22 cellular contexts compared by ENCODE assay signal in genomic region chr12:106564678-106565329, GRCh38. TPM values are rescaled to one million over a fixed set of nuclear protein-coding genes. Genes with fewer than 3 reads are reported as not detected.
DNase-seq lines count a peak whose midpoint lies in the region; ATAC-seq and TF ChIP-seq lines count a peak whose summit lies in the region.
"Had no signal": no experiment of that assay in that cellular context is flagged by ENCODE, and none has a peak within 500 bp of the region (broad histone marks: within the 10 kb centered on the region; RNA-seq: fewer than 3 reads in every experiment).

No MANE protein-coding gene starts in this region.

- no peaks in the 10 kb centered on the region for H3F3A ChIP-seq in neural progenitor cell (ENCODE audit: low read depth)

- H3K27ac Mint-ChIP-seq in MCF 10A (ENCODE audit: low read depth, unreplicated experiment) (no peak overlapping the region), neural progenitor cell (no peak overlapping the region)
- H3K27ac Mint-ChIP-seq: CD8-positive, alpha-beta T cell had no signal

- H3K4me2 ChIP-seq in mammary epithelial cell (ENCODE audit: insufficient read depth, low read depth, low read length) (peak overlapping the region; percentile 9), neural progenitor cell (no peak overlapping the region), mesenchymal stem cell (ENCODE audit: low read length, poor library complexity, severe bottlenecking) (no peak overlapping the region)

- intact Hi-C loops in mammary epithelial cell (cut with micrococcal nuclease) (no loop called here), MCF 10A (cut with micrococcal nuclease) (no loop called here), upper lobe of right lung (cut with DNase I) (no loop called here)

- H3K18ac ChIP-seq in mesenchymal stem cell (ENCODE audit: low read depth in 1 of 2, low read length in 2 of 2) = no peak overlapping the region

- H2BK12ac ChIP-seq in mesenchymal stem cell (ENCODE audit: low read length in 2 of 2) = no peak overlapping the region

- H2BK5ac ChIP-seq in mesenchymal stem cell (ENCODE audit: low read depth, low read length, poor library complexity, severe bottlenecking) = no peak overlapping the region

- POLR2A ChIA-PET in MCF 10A (lab: Yijun Ruan, JAX) = no interaction called here

- H3K4me3 Mint-ChIP-seq in MCF 10A (ENCODE audit: unreplicated experiment) (no peak overlapping the region), neural progenitor cell (no peak overlapping the region)
- H3K4me3 Mint-ChIP-seq: CD8-positive, alpha-beta T cell had no signal

- no peak overlapping the region for H3K27ac ChIP-seq in mammary epithelial cell (ENCODE audit: insufficient read depth, low read depth, low read length)
- peak overlapping the region; percentile 67 for H3K27ac ChIP-seq in caudate nucleus (ENCODE audit: low read depth, low read length)
- no peak overlapping the region for H3K27ac ChIP-seq in neural progenitor cell
- no peak overlapping the region for H3K27ac ChIP-seq in upper lobe of right lung
- no peak overlapping the region for H3K27ac ChIP-seq in mesenchymal stem cell (ENCODE audit: low read length, poor library complexity, severe bottlenecking)
- H3K27ac ChIP-seq: GM23248 had no signal

- no peaks in the 10 kb centered on the region for H3K79me1 ChIP-seq in mesenchymal stem cell (replicated peaks; ENCODE audit: low read length, poor library complexity, severe bottlenecking)

- DNase-seq in mammary epithelial cell = peak; percentile 25
- no peak for DNase-seq in MCF 10A (ENCODE audit: unreplicated experiment)
- DNase-seq in caudate nucleus (lab: John Stamatoyannopoulos, UW) = peak in 21 of 61 donors; percentile 11 to 74 (median 37)
- DNase-seq in neural progenitor cell (ENCODE audit: low spot score) = no peak
- DNase-seq in upper lobe of right lung = no peak
- no peak for DNase-seq in mesenchymal stem cell
- DNase-seq: 8988T; C1 segment of cervical spinal cord; CD8-positive, alpha-beta T cell; DMS 273 treated with DMSO at 0.1 percent for 48 hours; GM23248; H7; KBM-7; MM.1S; NCI-H2029; NCI-H446; NCI-H524 treated with DMSO at 0.1 percent for 48 hours; NCI-H82; NK-92 treated with Interleukin-12 subunit alpha and Interleukin-12 subunit beta, amount 100 ng/mL, for 24 hours; RPMI8226; SHP77 treated with DMSO at 0.1 percent for 48 hours had no signal

- no peak overlapping the region for H3K4ac ChIP-seq in mesenchymal stem cell (ENCODE audit: low read depth in 1 of 2, low read length in 2 of 2)

- 31% methylated on average over 9 of the region's 9 CpGs for WGBS in mammary epithelial cell (ENCODE audit: low coverage, missing lambda C conversion rate)
- WGBS in mesenchymal stem cell = 75% methylated on average over 9 of the region's 9 CpGs

- H3K4me1 Mint-ChIP-seq in MCF 10A (ENCODE audit: insufficient read depth, unreplicated experiment) (no peaks in the 10 kb centered on the region), neural progenitor cell (peaks cover 6% of the 10 kb centered on the region)

- H4K20me1 ChIP-seq in mammary epithelial cell (ENCODE audit: insufficient read depth, low read length) = no peaks in the 10 kb centered on the region
- H4K20me1 ChIP-seq in neural progenitor cell (ENCODE audit: low read depth) = no peaks in the 10 kb centered on the region

- H3K4me3 ChIP-seq in mammary epithelial cell (replicated peaks in 1 of 3; ENCODE audit: insufficient read depth in 1 of 3, low read depth in 2 of 3, low read length in 3 of 3) (no peak overlapping the region), neural progenitor cell (no peak overlapping the region), upper lobe of right lung (no peak overlapping the region), mesenchymal stem cell (ENCODE audit: insufficient read depth in 1 of 2, low read depth in 1 of 2, low read length in 2 of 2) (no peak overlapping the region)
- H3K4me3 ChIP-seq: GM23248 had no signal

- H3K4me1 ChIP-seq in mammary epithelial cell (ENCODE audit: insufficient read depth, low read length) = peaks cover 6% of the 10 kb centered on the region
- no peaks in the 10 kb centered on the region for H3K4me1 ChIP-seq in neural progenitor cell
- no peaks in the 10 kb centered on the region for H3K4me1 ChIP-seq in upper lobe of right lung
- peaks cover 2% of the 10 kb centered on the region for H3K4me1 ChIP-seq in mesenchymal stem cell (ENCODE audit: control insufficient read depth, insufficient read depth, low read depth, low read length)

- in situ Hi-C loops in mammary epithelial cell (cut with MboI; ENCODE audit: low sequenced_read_pairs in 2 of 2) = no loop called here

- no peak overlapping the region for H2AK5ac ChIP-seq in mesenchymal stem cell (ENCODE audit: low read length, severe bottlenecking)

- no TSS peak for BruUV-seq in mammary epithelial cell (replicated peaks; lab: Mats Ljungman, UMichigan)
- BruUV-seq in MCF 10A (replicated peaks; lab: Mats Ljungman, UMichigan) = no TSS peak

- no peaks in the 10 kb centered on the region for H3K36me3 Mint-ChIP-seq in MCF 10A (ENCODE audit: insufficient read depth, unreplicated experiment)
- H3K36me3 Mint-ChIP-seq in neural progenitor cell = no peaks in the 10 kb centered on the region
- H3K36me3 Mint-ChIP-seq: CD8-positive, alpha-beta T cell had no signal

- H3K36me3 ChIP-seq in mammary epithelial cell (ENCODE audit: insufficient read depth, low read length) (no peaks in the 10 kb centered on the region), neural progenitor cell (no peaks in the 10 kb centered on the region), upper lobe of right lung (no peaks in the 10 kb centered on the region), mesenchymal stem cell (ENCODE audit: control insufficient read depth in 1 of 2, insufficient read depth in 2 of 2, low read depth in 1 of 2, low read length in 2 of 2) (no peaks in the 10 kb centered on the region)

- H3K27me3 ChIP-seq in mammary epithelial cell (ENCODE audit: insufficient read depth, low read length) = peaks cover 4% of the 10 kb centered on the region
- peaks cover 20% of the 10 kb centered on the region for H3K27me3 ChIP-seq in neural progenitor cell
- peaks cover 55% of the 10 kb centered on the region for H3K27me3 ChIP-seq in upper lobe of right lung
- peaks cover 0 to 17% of the 10 kb centered on the region in 2 experiments for H3K27me3 ChIP-seq in mesenchymal stem cell (ENCODE audit: control insufficient read depth in 1 of 2, insufficient read depth in 1 of 2, low read length in 2 of 2)

- no peaks in the 10 kb centered on the region for H3K9me3 ChIP-seq in mammary epithelial cell (replicated peaks; ENCODE audit: insufficient read depth, low read length)
- no peaks in the 10 kb centered on the region for H3K9me3 ChIP-seq in neural progenitor cell (ENCODE audit: low read depth)
- no peaks in the 10 kb centered on the region for H3K9me3 ChIP-seq in upper lobe of right lung
- H3K9me3 ChIP-seq in mesenchymal stem cell (ENCODE audit: control insufficient read depth, low read length) = peaks cover 15% of the 10 kb centered on the region

- H2AFZ ChIP-seq in mammary epithelial cell (ENCODE audit: low read depth, low read length) = no peak overlapping the region
- H2AFZ ChIP-seq in neural progenitor cell (replicated peaks) = peak overlapping the region; percentile 55
- no peak overlapping the region for H2AFZ ChIP-seq in mesenchymal stem cell (ENCODE audit: low read depth, low read length)
- H2AFZ ChIP-seq: GM23248 had no signal

- H3K9ac ChIP-seq in mammary epithelial cell (ENCODE audit: insufficient read depth, low read length) = no peak overlapping the region
- H3K9ac ChIP-seq in neural progenitor cell = no peak overlapping the region
- no peak overlapping the region for H3K9ac ChIP-seq in mesenchymal stem cell (ENCODE audit: low read length)
- H3K9ac ChIP-seq: GM23248 had no signal

- TF ChIP-seq CTCF in mammary epithelial cell (conservative IDR thresholded peaks at IDR 0.05 in 1 of 2, IDR thresholded peaks at IDR 0.05 in 1 of 2; ENCODE audit: extremely low read depth in 1 of 2, insufficient read depth in 1 of 2, low read depth in 1 of 2, low read length in 2 of 2) (no peak), MCF 10A (IDR thresholded peaks at IDR 0.05; ENCODE audit: unreplicated experiment) (no peak), neural progenitor cell (IDR thresholded peaks at IDR 0.05) (no peak), upper lobe of right lung (IDR thresholded peaks at IDR 0.05) (no peak)

- no peaks in the 10 kb centered on the region for H3K79me2 ChIP-seq in mammary epithelial cell (ENCODE audit: insufficient read depth, low read length)
- no peaks in the 10 kb centered on the region for H3K79me2 ChIP-seq in neural progenitor cell (ENCODE audit: low read depth)

- H4K8ac ChIP-seq in mesenchymal stem cell (ENCODE audit: low read length) = no peak overlapping the region

- no peak for ATAC-seq in HG02763 (IDR thresholded peaks at IDR 0.05; ENCODE audit: unreplicated experiment)
- no peak for ATAC-seq in upper lobe of right lung
- ATAC-seq: CD8-positive, alpha-beta T cell had no signal

- no peak overlapping the region for H4K91ac ChIP-seq in mesenchymal stem cell (ENCODE audit: low read length)

- CTCF ChIA-PET in mammary epithelial cell (lab: Charles Lee; ENCODE audit: low non-redundant PET) (no interaction called here), MCF 10A (lab: Yijun Ruan, JAX) (no interaction called here)

- H3K14ac ChIP-seq in mesenchymal stem cell (ENCODE audit: low read length in 2 of 2) = no peak overlapping the region

- no peak overlapping the region for H2BK120ac ChIP-seq in mesenchymal stem cell (ENCODE audit: low read depth, low read length)

- no peak overlapping the region for H3K23ac ChIP-seq in mesenchymal stem cell (ENCODE audit: low read length in 2 of 2)

- no peak overlapping the region for H2BK15ac ChIP-seq in mesenchymal stem cell (ENCODE audit: low read depth, poor library complexity, severe bottlenecking)

- H3K27me3 Mint-ChIP-seq in MCF 10A (ENCODE audit: insufficient read depth, unreplicated experiment) (no peaks in the 10 kb centered on the region), neural progenitor cell (ENCODE audit: insufficient read depth, low read depth) (no peaks in the 10 kb centered on the region)

- dilution Hi-C loops in mammary epithelial cell (cut with HindIII; ENCODE audit: low sequenced_read_pairs) = no loop called here

- no peaks in the 10 kb centered on the region for H3K9me3 Mint-ChIP-seq in MCF 10A (ENCODE audit: unreplicated experiment)
- H3K9me3 Mint-ChIP-seq in neural progenitor cell = peaks cover 14% of the 10 kb centered on the region

RNA-seq across cellular contexts. Expression of gene RFX4, which starts 18.0 kb away (rescaled TPM):
- total RNA-seq in mammary epithelial cell (not detected), MCF 10A (2022) (not detected in 2 replicates), neural progenitor cell (ENCODE audit: low replicate concordance) (0.22 and 3.4 TPM in 2 replicates), upper lobe of right lung (not detected)
- polyA plus RNA-seq in mammary epithelial cell = not detected
- polyA minus RNA-seq in mammary epithelial cell = not detected
- polyA plus RNA-seq in mesenchymal stem cell (2013, experiment 1 of 2) = not detected
- not detected for polyA plus RNA-seq in mesenchymal stem cell (2013, experiment 2 of 2)
- total RNA-seq: CD8-positive, alpha-beta T cell; GM23248 had no signal
- polyA plus RNA-seq: GM23248 had no signal
